ENCODE assay signal across 1 cellular context in the genomic region with DNA sequence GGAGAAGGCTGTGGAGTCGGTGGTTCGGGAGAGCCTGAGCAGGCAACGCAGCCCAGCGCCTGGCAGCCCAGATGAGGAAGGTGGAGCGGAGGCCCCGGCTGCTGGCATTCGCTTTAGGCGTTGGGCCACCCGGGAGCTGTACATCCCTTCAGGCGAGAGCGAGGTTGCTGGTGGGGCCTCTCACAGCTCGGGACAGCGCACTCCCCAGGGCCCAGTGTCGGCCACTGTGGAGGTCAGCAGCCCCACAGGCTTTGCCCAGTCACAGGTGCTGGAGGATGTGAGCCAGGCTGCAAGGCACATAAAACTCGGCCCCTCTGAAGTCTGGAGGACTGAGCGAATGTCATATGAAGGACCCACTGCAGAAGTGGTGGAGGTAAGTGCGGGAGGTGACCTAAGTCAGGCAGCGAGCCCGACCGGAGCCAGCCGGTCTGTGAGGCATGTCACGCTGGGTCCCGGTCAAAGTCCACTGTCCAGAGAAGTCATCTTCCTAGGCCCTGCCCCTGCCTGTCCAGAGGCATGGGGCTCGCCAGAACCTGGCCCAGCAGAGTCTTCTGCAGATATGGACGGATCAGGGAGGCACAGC.
TF ChIP-seq lines count a peak whose summit lies in the region.

No MANE protein-coding gene starts in this region.

TF ChIP-seq in HepG2, 621 proteins besides CTCF, POLR2A, EP300 and RAD21 (continued from another document and continues in another):
- TF ChIP-seq ZFP37 (CRISPR knock-in tag; IDR thresholded peaks at IDR 0.05; ENCODE audit: borderline replicate concordance) (0 out of 2 replicates have a peak, but pooled peaks have one; percentile 44), FOXP4 (CRISPR knock-in tag; IDR thresholded peaks at IDR 0.05) (no peak), ZNF260 (CRISPR knock-in tag; IDR thresholded peaks at IDR 0.05; ENCODE audit: borderline replicate concordance, low read depth) (no peak), ZFP62 (CRISPR knock-in tag; IDR thresholded peaks at IDR 0.05) (no peak), JARID2 (CRISPR knock-in tag; IDR thresholded peaks at IDR 0.05; ENCODE audit: insufficient replicate concordance) (no peak), SRY (CRISPR knock-in tag; IDR thresholded peaks at IDR 0.05) (no peak), KDM5A (IDR thresholded peaks at IDR 0.05; ENCODE audit: borderline replicate concordance, low read length) (no peak), ZNF629 (CRISPR knock-in tag; conservative IDR thresholded peaks at IDR 0.05) (peak; percentile 35; the same call in 1 of the 2 replicates), ZNF367 (CRISPR knock-in tag; IDR thresholded peaks at IDR 0.05; ENCODE audit: borderline replicate concordance) (no peak), ZNF225 (CRISPR knock-in tag; IDR thresholded peaks at IDR 0.05) (no peak), GATA4 (IDR thresholded peaks at IDR 0.05; ENCODE audit: borderline replicate concordance, low read depth) (no peak), ESRRA (CRISPR knock-in tag; IDR thresholded peaks at IDR 0.05; ENCODE audit: low read depth) (no peak; the same call in 1 of the 2 replicates), ZNF609 (CRISPR knock-in tag; IDR thresholded peaks at IDR 0.05; ENCODE audit: borderline replicate concordance) (no peak), NFIB (CRISPR knock-in tag; IDR thresholded peaks at IDR 0.05; ENCODE audit: borderline replicate concordance) (no peak), PITX1 (CRISPR knock-in tag; IDR thresholded peaks at IDR 0.05) (peak; percentile 73), ZBTB42 (CRISPR knock-in tag; IDR thresholded peaks at IDR 0.05) (no peak), ZNF687 (CRISPR knock-in tag; IDR thresholded peaks at IDR 0.05) (peak; percentile 94), ZNF670 (CRISPR knock-in tag; IDR thresholded peaks at IDR 0.05; ENCODE audit: borderline replicate concordance) (peak; percentile 96), TFDP2 (CRISPR knock-in tag; IDR thresholded peaks at IDR 0.05) (peak; percentile 32; the same call in 1 of the 2 replicates), KLF12 (CRISPR knock-in tag; IDR thresholded peaks at IDR 0.05; ENCODE audit: borderline replicate concordance) (no peak), SMAD1 (CRISPR knock-in tag; IDR thresholded peaks at IDR 0.05; ENCODE audit: borderline replicate concordance, low read depth) (no peak), ZFP1 (CRISPR knock-in tag; IDR thresholded peaks at IDR 0.05) (no peak), ZNF543 (CRISPR knock-in tag; IDR thresholded peaks at IDR 0.05) (no peak), ZBTB38 (CRISPR knock-in tag; IDR thresholded peaks at IDR 0.05) (peak; percentile 78; the same call in 1 of the 2 replicates), ATF5 (CRISPR knock-in tag; IDR thresholded peaks at IDR 0.05; ENCODE audit: low read depth) (no peak), SRF (IDR thresholded peaks at IDR 0.05; ENCODE audit: low read depth, low read length) (no peak), WIZ (CRISPR knock-in tag; IDR thresholded peaks at IDR 0.05) (0 out of 2 replicates have a peak, but pooled peaks have one; percentile 63), ZNF383 (CRISPR knock-in tag; IDR thresholded peaks at IDR 0.05; ENCODE audit: borderline replicate concordance) (no peak), KDM5B (CRISPR knock-in tag; IDR thresholded peaks at IDR 0.05; ENCODE audit: borderline replicate concordance) (peak; percentile 46; the same call in 1 of the 2 replicates), XRCC5 (optimal IDR thresholded peaks at IDR 0.05; ENCODE audit: low read length) (peak; percentile 85), MBD4 (IDR thresholded peaks at IDR 0.05; ENCODE audit: borderline replicate concordance, low read length) (no peak), ZNF138 (CRISPR knock-in tag; IDR thresholded peaks at IDR 0.05; ENCODE audit: low read depth) (no peak)
- TF ChIP-seq, protein P1, sequence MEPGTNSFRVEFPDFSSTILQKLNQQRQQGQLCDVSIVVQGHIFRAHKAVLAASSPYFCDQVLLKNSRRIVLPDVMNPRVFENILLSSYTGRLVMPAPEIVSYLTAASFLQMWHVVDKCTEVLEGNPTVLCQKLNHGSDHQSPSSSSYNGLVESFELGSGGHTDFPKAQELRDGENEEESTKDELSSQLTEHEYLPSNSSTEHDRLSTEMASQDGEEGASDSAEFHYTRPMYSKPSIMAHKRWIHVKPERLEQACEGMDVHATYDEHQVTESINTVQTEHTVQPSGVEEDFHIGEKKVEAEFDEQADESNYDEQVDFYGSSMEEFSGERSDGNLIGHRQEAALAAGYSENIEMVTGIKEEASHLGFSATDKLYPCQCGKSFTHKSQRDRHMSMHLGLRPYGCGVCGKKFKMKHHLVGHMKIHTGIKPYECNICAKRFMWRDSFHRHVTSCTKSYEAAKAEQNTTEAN (CRISPR knock-in tag; conservative IDR thresholded peaks at IDR 0.05), result no peak
- TF ChIP-seq, protein P2, sequence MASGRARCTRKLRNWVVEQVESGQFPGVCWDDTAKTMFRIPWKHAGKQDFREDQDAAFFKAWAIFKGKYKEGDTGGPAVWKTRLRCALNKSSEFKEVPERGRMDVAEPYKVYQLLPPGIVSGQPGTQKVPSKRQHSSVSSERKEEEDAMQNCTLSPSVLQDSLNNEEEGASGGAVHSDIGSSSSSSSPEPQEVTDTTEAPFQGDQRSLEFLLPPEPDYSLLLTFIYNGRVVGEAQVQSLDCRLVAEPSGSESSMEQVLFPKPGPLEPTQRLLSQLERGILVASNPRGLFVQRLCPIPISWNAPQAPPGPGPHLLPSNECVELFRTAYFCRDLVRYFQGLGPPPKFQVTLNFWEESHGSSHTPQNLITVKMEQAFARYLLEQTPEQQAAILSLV (CRISPR knock-in tag; IDR thresholded peaks at IDR 0.05; ENCODE audit: borderline replicate concordance), result 0 out of 2 replicates have a peak, but pooled peaks have one; percentile 52
- TF ChIP-seq, protein P3, sequence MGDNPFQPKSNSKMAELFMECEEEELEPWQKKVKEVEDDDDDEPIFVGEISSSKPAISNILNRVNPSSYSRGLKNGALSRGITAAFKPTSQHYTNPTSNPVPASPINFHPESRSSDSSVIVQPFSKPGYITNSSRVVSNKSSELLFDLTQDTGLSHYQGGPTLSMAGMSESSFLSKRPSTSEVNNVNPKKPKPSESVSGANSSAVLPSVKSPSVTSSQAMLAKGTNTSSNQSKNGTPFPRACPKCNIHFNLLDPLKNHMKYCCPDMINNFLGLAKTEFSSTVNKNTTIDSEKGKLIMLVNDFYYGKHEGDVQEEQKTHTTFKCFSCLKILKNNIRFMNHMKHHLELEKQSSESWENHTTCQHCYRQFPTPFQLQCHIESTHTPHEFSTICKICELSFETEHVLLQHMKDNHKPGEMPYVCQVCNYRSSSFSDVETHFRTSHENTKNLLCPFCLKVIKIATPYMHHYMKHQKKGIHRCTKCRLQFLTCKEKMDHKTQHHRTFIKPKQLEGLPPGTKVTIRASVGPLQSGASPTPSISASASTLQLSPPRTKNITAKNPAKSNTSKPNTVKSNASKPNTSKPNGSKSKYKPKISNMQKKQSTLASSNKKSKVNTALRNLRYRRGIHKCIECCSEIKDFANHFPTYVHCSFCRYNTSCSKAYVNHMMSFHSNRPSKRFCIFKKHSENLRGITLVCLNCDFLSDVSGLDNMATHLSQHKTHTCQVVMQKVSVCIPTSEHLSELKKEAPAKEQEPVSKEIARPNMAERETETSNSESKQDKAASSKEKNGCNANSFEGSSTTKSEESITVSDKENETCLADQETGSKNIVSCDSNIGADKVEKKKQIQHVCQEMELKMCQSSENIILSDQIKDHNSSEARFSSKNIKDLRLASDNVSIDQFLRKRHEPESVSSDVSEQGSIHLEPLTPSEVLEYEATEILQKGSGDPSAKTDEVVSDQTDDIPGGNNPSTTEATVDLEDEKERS (CRISPR knock-in tag; IDR thresholded peaks at IDR 0.05), result no peak
- TF ChIP-seq, protein P4, sequence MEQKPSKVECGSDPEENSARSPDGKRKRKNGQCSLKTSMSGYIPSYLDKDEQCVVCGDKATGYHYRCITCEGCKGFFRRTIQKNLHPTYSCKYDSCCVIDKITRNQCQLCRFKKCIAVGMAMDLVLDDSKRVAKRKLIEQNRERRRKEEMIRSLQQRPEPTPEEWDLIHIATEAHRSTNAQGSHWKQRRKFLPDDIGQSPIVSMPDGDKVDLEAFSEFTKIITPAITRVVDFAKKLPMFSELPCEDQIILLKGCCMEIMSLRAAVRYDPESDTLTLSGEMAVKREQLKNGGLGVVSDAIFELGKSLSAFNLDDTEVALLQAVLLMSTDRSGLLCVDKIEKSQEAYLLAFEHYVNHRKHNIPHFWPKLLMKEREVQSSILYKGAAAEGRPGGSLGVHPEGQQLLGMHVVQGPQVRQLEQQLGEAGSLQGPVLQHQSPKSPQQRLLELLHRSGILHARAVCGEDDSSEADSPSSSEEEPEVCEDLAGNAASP (CRISPR knock-in tag; IDR thresholded peaks at IDR 0.05; ENCODE audit: borderline replicate concordance), result peak; percentile 58; the same call in 1 of the 2 replicates
